ENCODE assay signal across 15 cellular contexts in genomic region chr7:117808910-117809705, GRCh38.
DNase-seq lines count a peak whose midpoint lies in the region; ATAC-seq lines count a peak whose summit lies in the region.
"Had no signal": no experiment of that assay in that cellular context is flagged by ENCODE, and none has a peak within 500 bp of the region (broad histone marks: within the 10 kb centered on the region; RNA-seq: fewer than 3 reads in every experiment).

No MANE protein-coding gene starts in this region.

- peaks cover 0 to 2% of the 10 kb centered on the region in 2 donors for H3K4me1 ChIP-seq in aorta (ENCODE audit: control insufficient read depth in 1 of 2, insufficient read depth in 2 of 2, low read length in 2 of 2)

- H3K36me3 ChIP-seq in aorta (ENCODE audit: control insufficient read depth in 1 of 2, insufficient read depth in 2 of 2, low read length in 1 of 2), result no peaks in the 10 kb centered on the region

- WGBS in aorta, 2 donors, result 60 to 66% methylated on average over 2 of the region's 2 CpGs

- H3K27me3 ChIP-seq in aorta (ENCODE audit: control insufficient read depth in 1 of 2, insufficient read depth in 2 of 2, low read length in 1 of 2), result no peaks in the 10 kb centered on the region

- ATAC-seq in aorta (ENCODE audit: low FRiP score), result peak; percentile 53
- ATAC-seq: CD8-positive, alpha-beta T cell had no signal

- H3K9me3 ChIP-seq in aorta (ENCODE audit: control insufficient read depth, low read length), result no peaks in the 10 kb centered on the region

- H3K4me3 ChIP-seq in aorta (ENCODE audit: low read length in 2 of 2), result no peak overlapping the region
- H3K4me3 ChIP-seq: skin epidermis had no signal

- no peak overlapping the region for H3K27ac ChIP-seq in aorta (ENCODE audit: low read depth in 1 of 2, low read length in 2 of 2)
- H3K27ac ChIP-seq: skin epidermis had no signal

- intact Hi-C loops in aorta (cut with DNase I), result loop anchor here in 1 of 2 donors (10.0 kb wide), 1 partner anchor 56 kb away; no protein-coding TSS in a partner anchor

- DNase-seq in NCI-H748 (lab: John Stamatoyannopoulos, UW; ENCODE audit: unreplicated experiment) (peak; percentile 12), NCI-H748 treated with DMSO at 0.1 percent for 48 hours (lab: John Stamatoyannopoulos, UW) (no peak), amniotic epithelial cell (ENCODE audit: low read depth) (peak; percentile 25), iris pigment epithelial cell (ENCODE audit: low read depth) (peak; percentile 43), aorta (no peak), NCI-H226 (no peak), SK-N-DZ (ENCODE audit: low spot score) (no peak), NCI-H510A (lab: John Stamatoyannopoulos, UW) (no peak)
- DNase-seq: 8988T; activated gamma-delta T cell; CD8-positive, alpha-beta T cell; effector CD4-positive, alpha-beta T cell; NCI-H510A treated with DMSO at 0.1 percent for 48 hours; SIG-M5 had no signal

Comparison
In these comparisons a context has a peak if more than half of its experiments do, and no peak if none do; other contexts are left out.
1. DNase-seq: peak in NCI-H748 (single experiment), amniotic epithelial cell (single experiment) and iris pigment epithelial cell (single experiment); none in NCI-H748 treated with DMSO at 0.1 percent for 48 hours (single experiment), aorta (0 of 2), NCI-H226 (single experiment), SK-N-DZ (single experiment) and NCI-H510A (single experiment).